In the genomic region with DNA sequence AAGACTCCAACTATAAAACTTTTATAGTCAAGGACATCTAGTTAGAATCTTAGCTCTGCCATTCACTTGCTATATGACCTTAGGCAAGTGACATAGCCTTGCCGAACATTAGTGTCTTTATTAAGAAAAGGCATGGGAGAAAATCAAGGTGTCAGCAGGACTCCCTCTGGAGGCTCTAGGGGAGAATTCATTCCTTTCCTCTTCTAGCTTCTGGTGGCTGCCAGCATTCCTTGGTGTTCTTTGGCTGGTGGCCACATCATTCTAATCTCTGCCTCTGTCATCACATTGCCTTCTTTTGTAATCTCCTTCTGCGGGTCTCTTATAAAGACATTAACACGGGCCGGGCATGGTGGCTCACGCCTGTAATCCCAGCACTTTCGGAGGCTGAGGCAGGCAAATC, we compare ENCODE assay signal across 12 cellular contexts.
DNase-seq lines count a peak whose midpoint lies in the region; ATAC-seq and TF ChIP-seq lines count a peak whose summit lies in the region.
"Had no signal": no experiment of that assay in that cellular context is flagged by ENCODE, and none has a peak within 500 bp of the region (broad histone marks: within the 10 kb centered on the region; RNA-seq: fewer than 3 reads in every experiment).

No MANE protein-coding gene starts in this region.

- no peak overlapping the region for H2BK5ac ChIP-seq in mesenchymal stem cell (ENCODE audit: low read depth, low read length, poor library complexity, severe bottlenecking)

- peak; percentile 6 for TF ChIP-seq CTCF in HFF-Myc (IDR thresholded peaks at IDR 0.05; ENCODE audit: low read depth, low read length, missing control alignments)

- H3K27ac ChIP-seq in mesenchymal stem cell (ENCODE audit: low read length, poor library complexity, severe bottlenecking), result no peak overlapping the region
- H3K27ac ChIP-seq: dorsolateral prefrontal cortex had no signal

- peak; percentile 46 for DNase-seq in DMS53 (lab: John Stamatoyannopoulos, UW)
- no peak for DNase-seq in HFF-Myc (ENCODE audit: extremely low read depth, low read depth)
- DNase-seq in astrocyte of the hippocampus (ENCODE audit: low read depth, low spot score), result peak; percentile 48
- peak; percentile 3 for DNase-seq in mesenchymal stem cell
- DNase-seq in NCI-H774 (lab: John Stamatoyannopoulos, UW), result no peak
- DNase-seq: activated CD4-positive, alpha-beta memory T cell treated with anti-CD3 and anti-CD28 coated beads for 36 hours; activated naive CD4-positive, alpha-beta T cell treated with anti-CD3 and anti-CD28 coated beads, Interleukin-2, amount 10 ng/mL, durations not matched to agents 7 days and 5 days; DMS153; dorsolateral prefrontal cortex; IMR-90 had no signal

- H3K4ac ChIP-seq in mesenchymal stem cell (ENCODE audit: low read depth in 1 of 2, low read length in 2 of 2), result no peak overlapping the region

- H3K9ac ChIP-seq in mesenchymal stem cell (ENCODE audit: low read length), result no peak overlapping the region

- no peak overlapping the region for H4K91ac ChIP-seq in mesenchymal stem cell (ENCODE audit: low read length)

- 97% methylated on average over 4 of the region's 6 CpGs for WGBS in mesenchymal stem cell

- ATAC-seq in GM18498 (IDR thresholded peaks at IDR 0.05; ENCODE audit: unreplicated experiment), result no peak
- no peak for ATAC-seq in HG02678 (IDR thresholded peaks at IDR 0.05; ENCODE audit: unreplicated experiment)

- H3K4me3 ChIP-seq in HFF-Myc (replicated peaks; ENCODE audit: low read depth, low read length) (no peak overlapping the region), mesenchymal stem cell (ENCODE audit: insufficient read depth in 1 of 2, low read depth in 1 of 2, low read length in 2 of 2) (no peak overlapping the region)
- H3K4me3 ChIP-seq: dorsolateral prefrontal cortex had no signal

- H3K4me2 ChIP-seq in mesenchymal stem cell (ENCODE audit: low read length, poor library complexity, severe bottlenecking), result no peak overlapping the region

- H3K36me3 ChIP-seq in mesenchymal stem cell (ENCODE audit: control insufficient read depth in 1 of 2, insufficient read depth in 2 of 2, low read depth in 1 of 2, low read length in 2 of 2), result no peaks in the 10 kb centered on the region

- no peak overlapping the region for H2BK120ac ChIP-seq in mesenchymal stem cell (ENCODE audit: low read depth, low read length)

- no peak overlapping the region for H2BK12ac ChIP-seq in mesenchymal stem cell (ENCODE audit: low read length in 2 of 2)

- H3K18ac ChIP-seq in mesenchymal stem cell (ENCODE audit: low read depth in 1 of 2, low read length in 2 of 2), result no peak overlapping the region

- no peak overlapping the region for H3K23ac ChIP-seq in mesenchymal stem cell (ENCODE audit: low read length in 2 of 2)

- no peaks in the 10 kb centered on the region for H3K27me3 ChIP-seq in mesenchymal stem cell (ENCODE audit: control insufficient read depth in 1 of 2, insufficient read depth in 1 of 2, low read length in 2 of 2)

- no peaks in the 10 kb centered on the region for H3K79me1 ChIP-seq in mesenchymal stem cell (replicated peaks; ENCODE audit: low read length, poor library complexity, severe bottlenecking)

- H3K14ac ChIP-seq in mesenchymal stem cell (ENCODE audit: low read length in 2 of 2), result no peak overlapping the region

- H2AK5ac ChIP-seq in mesenchymal stem cell (ENCODE audit: low read length, severe bottlenecking), result no peak overlapping the region

- H3K4me1 ChIP-seq in mesenchymal stem cell (ENCODE audit: control insufficient read depth, insufficient read depth, low read depth, low read length), result no peaks in the 10 kb centered on the region

- no peak overlapping the region for H2AFZ ChIP-seq in mesenchymal stem cell (ENCODE audit: low read depth, low read length)

- H3K9me3 ChIP-seq in mesenchymal stem cell (ENCODE audit: control insufficient read depth, low read length), result no peaks in the 10 kb centered on the region

- H2BK15ac ChIP-seq in mesenchymal stem cell (ENCODE audit: low read depth, poor library complexity, severe bottlenecking), result no peak overlapping the region

- no peak overlapping the region for H4K8ac ChIP-seq in mesenchymal stem cell (ENCODE audit: low read length)

Comparison
In these comparisons a context has a peak if more than half of its experiments do, and no peak if none do; other contexts are left out.
1. DNase-seq: peak in DMS53 (single experiment), astrocyte of the hippocampus (single experiment) and mesenchymal stem cell (single experiment); none in HFF-Myc (single experiment) and NCI-H774 (single experiment).